In the genomic region with DNA sequence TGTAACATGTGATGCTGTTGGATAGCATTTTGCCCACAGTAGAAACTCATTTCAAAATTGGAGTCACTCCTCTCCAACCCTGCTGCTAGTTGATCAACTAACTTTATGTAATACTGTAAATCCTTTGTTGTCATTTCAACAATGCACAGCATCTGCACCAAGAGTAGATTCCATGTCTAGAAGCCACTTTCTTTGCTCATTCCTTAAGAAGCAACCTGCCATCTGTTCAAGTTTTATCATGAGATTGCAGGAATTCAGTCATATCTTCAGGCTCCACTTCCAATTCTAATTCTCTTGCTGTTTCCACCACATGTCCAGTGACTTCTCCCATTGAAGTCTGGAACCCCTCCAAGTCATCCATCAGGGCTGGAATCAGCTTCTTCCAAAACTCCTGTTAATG, we compare ENCODE assay signal across 24 cellular contexts.
"Had no signal": no experiment of that assay in that cellular context is flagged by ENCODE, and none has a peak within 500 bp of the region (broad histone marks: within the 10 kb centered on the region; RNA-seq: fewer than 3 reads in every experiment).

No MANE protein-coding gene starts in this region.

- ATAC-seq: activated CD4-positive, alpha-beta T cell treated with anti-CD3 and anti-CD28 coated beads for 36 hours; activated T-cell treated with anti-CD3 and anti-CD28 coated beads, Interleukin-2, amount 50 U/mL, for 72 hours; effector memory CD8-positive, alpha-beta T cell; esophagus mucosa; gastroesophageal sphincter; natural killer cell; psoas muscle had no signal

- H3K9me3 ChIP-seq: ascending aorta, gastroesophageal sphincter, left ventricle myocardium inferior, psoas muscle, right atrium auricular region, thoracic aorta, upper lobe of left lung had no signal

- H3K4me1 Mint-ChIP-seq: mesothelial cell of epicardium had no signal

- H3K36me3 Mint-ChIP-seq: natural killer cell had no signal

- H3K27ac Mint-ChIP-seq: activated B cell treated with CpG ODN at 0.5 μM for 24 hours; activated CD4-positive, alpha-beta T cell treated with anti-CD3 and anti-CD28 coated beads for 36 hours; activated naive CD4-positive, alpha-beta T cell treated with anti-CD3 and anti-CD28 coated beads, Interleukin-2, amount 10 ng/mL, durations not matched to agents 7 days and 5 days; activated T-cell treated with anti-CD3 and anti-CD28 coated beads, Interleukin-2, amount 50 U/mL, for 72 hours; effector memory CD8-positive, alpha-beta T cell; mesothelial cell of epicardium; natural killer cell; T-helper 1 cell treated with Interleukin-12 subunit alpha and Interleukin-12 subunit beta and Interleukin-4 antibody, amounts not matched to agents 30 μg/mL and 1 μg/mL, for 36 hours had no signal

- H3K4me3 Mint-ChIP-seq: activated B cell treated with CpG ODN at 0.5 μM for 24 hours; activated CD4-positive, alpha-beta T cell treated with anti-CD3 and anti-CD28 coated beads for 36 hours; activated naive CD4-positive, alpha-beta T cell treated with anti-CD3 and anti-CD28 coated beads, Interleukin-2, amount 10 ng/mL, durations not matched to agents 7 days and 5 days; activated T-cell treated with anti-CD3 and anti-CD28 coated beads, Interleukin-2, amount 50 U/mL, for 72 hours; central memory CD8-positive, alpha-beta T cell; mesothelial cell of epicardium; natural killer cell; T-helper 1 cell treated with Interleukin-12 subunit alpha and Interleukin-12 subunit beta and Interleukin-4 antibody, amounts not matched to agents 30 μg/mL and 1 μg/mL, for 36 hours had no signal

- DNase-seq: activated B cell treated with CpG ODN at 0.5 μM for 24 hours; activated CD4-positive, alpha-beta T cell treated with anti-CD3 and anti-CD28 coated beads for 36 hours; activated CD4-positive, alpha-beta T cell treated with anti-CD3 and anti-CD28 coated beads, Interleukin-2, amount 50 U/mL, for 48 hours; activated CD8-positive, alpha-beta memory T cell treated with anti-CD3 and anti-CD28 coated beads, Interleukin-2, amount 50 U/mL, for 48 hours; activated effector memory CD4-positive, alpha-beta T cell treated with Interleukin-2 at 50 U/mL for 16 hours; activated naive CD4-positive, alpha-beta T cell treated with anti-CD3 and anti-CD28 coated beads, Interleukin-2, amount 10 ng/mL, durations not matched to agents 7 days and 5 days; activated T-cell treated with anti-CD3 and anti-CD28 coated beads, Interleukin-2, amount 50 U/mL, for 72 hours; effector memory CD8-positive, alpha-beta T cell; head of caudate nucleus; hypothalamus; left ventricle myocardium inferior; natural killer cell; psoas muscle; stimulated activated CD4-positive, alpha-beta T cell treated with anti-CD3 and anti-CD28 coated beads, Interleukin-4, amount 100 ng/mL, for 24 hours; stimulated activated naive CD4-positive, alpha-beta T cell treated with Interleukin-2 at 50 U/mL for 16 hours; upper lobe of left lung had no signal

- H3K27me3 Mint-ChIP-seq: activated B cell treated with CpG ODN at 0.5 μM for 24 hours; activated CD4-positive, alpha-beta T cell treated with anti-CD3 and anti-CD28 coated beads for 36 hours; activated naive CD4-positive, alpha-beta T cell treated with anti-CD3 and anti-CD28 coated beads, Interleukin-2, amount 10 ng/mL, durations not matched to agents 7 days and 5 days; central memory CD8-positive, alpha-beta T cell; effector memory CD8-positive, alpha-beta T cell had no signal

- H3K36me3 ChIP-seq: ascending aorta, gastroesophageal sphincter, left ventricle myocardium inferior, right atrium auricular region, thoracic aorta, upper lobe of left lung had no signal

- H3K27ac ChIP-seq: ascending aorta, gastroesophageal sphincter, psoas muscle, right atrium auricular region, thoracic aorta, upper lobe of left lung had no signal

- H3K4me3 ChIP-seq: ascending aorta, gastroesophageal sphincter, left ventricle myocardium inferior, psoas muscle, right atrium auricular region, thoracic aorta, upper lobe of left lung had no signal

- H3K9me3 Mint-ChIP-seq: activated B cell treated with CpG ODN at 0.5 μM for 24 hours; activated naive CD4-positive, alpha-beta T cell treated with anti-CD3 and anti-CD28 coated beads, Interleukin-2, amount 10 ng/mL, durations not matched to agents 7 days and 5 days; activated T-cell treated with anti-CD3 and anti-CD28 coated beads, Interleukin-2, amount 50 U/mL, for 72 hours; central memory CD8-positive, alpha-beta T cell; effector memory CD8-positive, alpha-beta T cell; natural killer cell; T-helper 1 cell treated with Interleukin-12 subunit alpha and Interleukin-12 subunit beta and Interleukin-4 antibody, amounts not matched to agents 30 μg/mL and 1 μg/mL, for 36 hours had no signal

- H3K27me3 ChIP-seq: ascending aorta, gastroesophageal sphincter, right atrium auricular region, upper lobe of left lung had no signal
